17 cellular contexts compared by ENCODE assay signal in the genomic region with DNA sequence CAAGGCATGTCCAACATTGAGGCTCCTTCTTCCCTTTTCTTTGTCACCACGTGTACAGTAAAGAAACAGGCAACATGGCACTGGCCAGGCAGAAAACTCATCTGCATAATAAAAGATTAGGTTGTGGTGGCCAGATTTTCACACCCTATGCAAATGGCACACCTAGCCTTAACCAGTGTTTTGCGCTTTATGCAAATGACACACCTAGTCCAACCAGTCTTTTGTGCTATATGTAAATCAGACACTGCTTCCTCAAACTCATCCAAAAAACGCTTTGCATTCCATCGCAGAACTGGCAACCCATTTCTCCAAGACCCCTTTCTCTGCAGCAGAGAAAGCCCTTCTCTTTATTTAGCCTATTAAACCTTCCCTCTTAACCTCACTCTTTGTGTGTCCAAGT.
DNase-seq lines count a peak whose midpoint lies in the region; ATAC-seq and TF ChIP-seq lines count a peak whose summit lies in the region.
"Had no signal": no experiment of that assay in that cellular context is flagged by ENCODE, and none has a peak within 500 bp of the region (broad histone marks: within the 10 kb centered on the region; RNA-seq: fewer than 3 reads in every experiment).

No MANE protein-coding gene starts in this region.

- no peak for ATAC-seq in GM21381 (IDR thresholded peaks at IDR 0.05; ENCODE audit: unreplicated experiment)

- BruUV-seq in MCF 10A (replicated peaks; lab: Mats Ljungman, UMichigan), result no TSS peak

- WGBS in endodermal cell (ENCODE audit: insufficient coverage in 1 of 2, insufficient read length in 1 of 2), 2 experiments, result 80 to 91% methylated on average over 3 to 4 of the region's 4 CpGs

- H3K9ac ChIP-seq in endodermal cell (ENCODE audit: extremely low read depth, low read length, poor library complexity, severe bottlenecking), result no peak overlapping the region
- H3K9ac ChIP-seq: BLaER1 treated with 17β-estradiol and CSF1 and Interleukin-3, amounts not matched to agents 10 nM and 100 nM had no signal

- H3K36me3 Mint-ChIP-seq in MCF 10A (ENCODE audit: insufficient read depth, unreplicated experiment), result no peaks in the 10 kb centered on the region
- H3K36me3 Mint-ChIP-seq in endodermal cell (ENCODE audit: low read depth), result peaks cover 7% of the 10 kb centered on the region
- no peaks in the 10 kb centered on the region for H3K36me3 Mint-ChIP-seq in neural crest cell (ENCODE audit: low read depth)
- H3K36me3 Mint-ChIP-seq: CD4-positive, CD25-positive, alpha-beta regulatory T cell; CD8-positive, alpha-beta memory T cell had no signal

- TF ChIP-seq CTCF in MCF 10A (IDR thresholded peaks at IDR 0.05; ENCODE audit: unreplicated experiment), result no peak
- TF ChIP-seq CTCF in breast epithelium (IDR thresholded peaks at IDR 0.05), result no peak
- TF ChIP-seq CTCF in endodermal cell (conservative IDR thresholded peaks at IDR 0.05), result no peak
- no peak for TF ChIP-seq CTCF in neural crest cell (conservative IDR thresholded peaks at IDR 0.05)

- H3K9me3 Mint-ChIP-seq in MCF 10A (ENCODE audit: unreplicated experiment), result no peaks in the 10 kb centered on the region
- H3K9me3 Mint-ChIP-seq in endodermal cell, result peaks cover 11% of the 10 kb centered on the region
- peaks cover 2% of the 10 kb centered on the region for H3K9me3 Mint-ChIP-seq in neural crest cell

- POLR2A ChIA-PET in MCF 10A (lab: Yijun Ruan, JAX), result interaction anchor here (0.8 kb wide), 1 partner anchor 11 kb away, joined by 4 read pairs; no protein-coding TSS in a partner anchor

- no peaks in the 10 kb centered on the region for H3K4me1 ChIP-seq in breast epithelium
- H3K4me1 ChIP-seq in endodermal cell (ENCODE audit: control insufficient read depth, insufficient read depth, low read length), result peaks cover 7% of the 10 kb centered on the region
- H3K4me1 ChIP-seq: BLaER1 treated with 17β-estradiol and CSF1 and Interleukin-3, amounts not matched to agents 10 nM and 100 nM had no signal

- CTCF ChIA-PET in MCF 10A (lab: Yijun Ruan, JAX), result interaction anchor here (0.6 kb wide), 1 partner anchor 11 kb away, joined by 3 read pairs; no protein-coding TSS in a partner anchor

- peaks cover 8% of the 10 kb centered on the region for H3K4me1 Mint-ChIP-seq in MCF 10A (ENCODE audit: insufficient read depth, unreplicated experiment)
- peaks cover 23% of the 10 kb centered on the region for H3K4me1 Mint-ChIP-seq in endodermal cell
- peaks cover 4% of the 10 kb centered on the region for H3K4me1 Mint-ChIP-seq in neural crest cell
- H3K4me1 Mint-ChIP-seq: B cell; CD4-positive, CD25-positive, alpha-beta regulatory T cell; CD8-positive, alpha-beta memory T cell had no signal

- no peak for TF ChIP-seq POLR2A in breast epithelium (IDR thresholded peaks at IDR 0.05)

- H3K4me3 Mint-ChIP-seq in MCF 10A (ENCODE audit: unreplicated experiment) (no peak overlapping the region), endodermal cell (no peak overlapping the region), neural crest cell (no peak overlapping the region)
- H3K4me3 Mint-ChIP-seq: B cell; CD4-positive, CD25-positive, alpha-beta regulatory T cell; CD8-positive, alpha-beta memory T cell had no signal

- H3K36me3 ChIP-seq in breast epithelium, result no peaks in the 10 kb centered on the region
- no peaks in the 10 kb centered on the region for H3K36me3 ChIP-seq in endodermal cell (ENCODE audit: control insufficient read depth, insufficient read depth, low read length)

- intact Hi-C loops in MCF 10A (cut with micrococcal nuclease), result no loop called here
- intact Hi-C loops in breast epithelium (cut with DNase I; ENCODE audit: low total_unique reads), result no loop called here

- no peaks in the 10 kb centered on the region for H3K9me3 ChIP-seq in breast epithelium
- no peaks in the 10 kb centered on the region for H3K9me3 ChIP-seq in endodermal cell (ENCODE audit: control insufficient read depth, low read length)

- no peak overlapping the region for H3K4me3 ChIP-seq in breast epithelium
- H3K4me3 ChIP-seq in endodermal cell (ENCODE audit: low read length), result no peak overlapping the region
- H3K4me3 ChIP-seq: BLaER1 treated with 17β-estradiol and CSF1 and Interleukin-3, amounts not matched to agents 10 nM and 100 nM had no signal

- H3K27ac ChIP-seq in breast epithelium (no peak overlapping the region), endodermal cell (ENCODE audit: low read depth, low read length) (no peak overlapping the region)
- H3K27ac ChIP-seq: BLaER1 treated with 17β-estradiol and CSF1 and Interleukin-3, amounts not matched to agents 10 nM and 100 nM had no signal

- H3K27ac Mint-ChIP-seq in MCF 10A (ENCODE audit: low read depth, unreplicated experiment), result peak overlapping the region; percentile 24
- peak overlapping the region; percentile 45 for H3K27ac Mint-ChIP-seq in endodermal cell
- peak overlapping the region; percentile 57 for H3K27ac Mint-ChIP-seq in neural crest cell (ENCODE audit: unreplicated experiment)
- H3K27ac Mint-ChIP-seq: B cell; CD4-positive, CD25-positive, alpha-beta regulatory T cell; CD8-positive, alpha-beta memory T cell had no signal

- H3K27me3 Mint-ChIP-seq in MCF 10A (ENCODE audit: insufficient read depth, unreplicated experiment), result no peaks in the 10 kb centered on the region
- no peaks in the 10 kb centered on the region for H3K27me3 Mint-ChIP-seq in endodermal cell (ENCODE audit: insufficient read depth)
- H3K27me3 Mint-ChIP-seq in neural crest cell (ENCODE audit: low read depth), result peaks cover 6% of the 10 kb centered on the region
- H3K27me3 Mint-ChIP-seq: B cell; CD4-positive, CD25-positive, alpha-beta regulatory T cell; CD8-positive, alpha-beta memory T cell had no signal

- H3K27me3 ChIP-seq in breast epithelium (no peaks in the 10 kb centered on the region), endodermal cell (ENCODE audit: control insufficient read depth, insufficient read depth, low read length, poor library complexity, severe bottlenecking) (no peaks in the 10 kb centered on the region)
- H3K27me3 ChIP-seq: BLaER1 treated with 17β-estradiol and CSF1 and Interleukin-3, amounts not matched to agents 10 nM and 100 nM had no signal

- DNase-seq in MCF 10A (ENCODE audit: unreplicated experiment) (no peak), breast epithelium (ENCODE audit: low spot score in 2 of 2) (no peak), NCI-H526 treated with DMSO at 0.1 percent for 48 hours (lab: John Stamatoyannopoulos, UW) (peak; percentile 62), endodermal cell (no peak), neural crest cell (ENCODE audit: low read depth, low spot score) (no peak), SK-N-DZ (ENCODE audit: low spot score) (no peak), ecto neural progenitor cell (ENCODE audit: low spot score) (no peak)
- DNase-seq: CD4-positive, CD25-positive, alpha-beta regulatory T cell; CD8-positive, alpha-beta memory T cell; COR-L47; DMS 273 treated with DMSO at 0.1 percent for 48 hours; DND-41; EL; HCEC 1CT had no signal
